Comparison of ENCODE assay signal across 1 cellular context in the genomic region with DNA sequence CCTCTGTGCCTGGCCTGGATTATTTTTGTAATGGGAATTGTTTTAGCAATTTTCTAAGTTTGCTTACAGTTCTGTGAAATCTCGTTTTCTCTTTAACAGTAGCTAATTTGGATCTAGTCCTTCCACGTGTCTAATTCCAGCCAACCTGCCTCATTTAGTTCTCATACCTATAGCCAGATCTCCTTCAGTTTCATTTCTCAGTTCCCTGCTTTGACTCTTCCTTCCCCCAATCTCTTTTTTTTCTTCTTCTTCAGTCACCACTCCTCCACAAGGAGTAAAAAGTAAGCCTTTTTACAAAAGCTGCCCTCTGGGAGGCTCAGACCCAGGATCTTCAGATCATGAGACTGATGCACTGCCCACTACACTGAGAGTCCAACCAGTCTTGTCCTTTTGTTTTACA.
TF ChIP-seq lines count a peak whose summit lies in the region.

No MANE protein-coding gene starts in this region.

TF ChIP-seq in GM12878, 131 proteins besides CTCF, POLR2A, EP300 and RAD21:
- TF ChIP-seq HDGF (IDR thresholded peaks at IDR 0.05) (no peak), IRF4 (IDR thresholded peaks at IDR 0.05; ENCODE audit: low read depth, low read length) (no peak), MYC (IDR thresholded peaks at IDR 0.05; ENCODE audit: insufficient read depth, insufficient read length, insufficient replicate concordance, low read length, severe bottlenecking) (no peak), SMAD5 (IDR thresholded peaks at IDR 0.05; ENCODE audit: low read depth) (no peak; the same call in 1 of the 2 replicates), IKZF2 (IDR thresholded peaks at IDR 0.05) (peak in 1 of 2 experiments; percentile 27; a peak in 2 of 4 replicates), NR2C2 (IDR thresholded peaks at IDR 0.05; ENCODE audit: borderline replicate concordance, control insufficient read depth, insufficient read length, low read depth) (no peak), ZSCAN29 (IDR thresholded peaks at IDR 0.05) (no peak), ZNF217 (IDR thresholded peaks at IDR 0.05) (no peak), ZNF384 (IDR thresholded peaks at IDR 0.05; ENCODE audit: borderline replicate concordance, low read depth, low read length) (0 out of 2 replicates have a peak, but pooled peaks have one; percentile 11), RAD51 (IDR thresholded peaks at IDR 0.05) (peak; percentile 45; the same call in 1 of the 2 replicates), BMI1 (IDR thresholded peaks at IDR 0.05; ENCODE audit: borderline replicate concordance) (no peak), BCL3 (IDR thresholded peaks at IDR 0.05; ENCODE audit: borderline replicate concordance, insufficient read depth, low read depth, low read length, poor library complexity, severe bottlenecking) (peak; percentile 11), TARDBP (IDR thresholded peaks at IDR 0.05; ENCODE audit: borderline replicate concordance) (no peak), MXI1 (IDR thresholded peaks at IDR 0.05; ENCODE audit: low read depth, low read length) (peak; percentile 32; the same call in 1 of the 2 replicates), YBX1 (IDR thresholded peaks at IDR 0.05) (no peak), YY1 (IDR thresholded peaks at IDR 0.05; ENCODE audit: low read depth, low read length) (no peak), CHD2 (IDR thresholded peaks at IDR 0.05; ENCODE audit: borderline replicate concordance, low read depth, low read length) (no peak), TAF1 (IDR thresholded peaks at IDR 0.05; ENCODE audit: borderline replicate concordance, low read depth, low read length) (no peak), FOXM1 (IDR thresholded peaks at IDR 0.05; ENCODE audit: low read depth, low read length) (peak; percentile 38; the same call in 1 of the 2 replicates), SREBF2 (IDR thresholded peaks at IDR 0.05; ENCODE audit: low read length) (no peak), EED (IDR thresholded peaks at IDR 0.05; ENCODE audit: low read depth) (no peak), NR2C1 (IDR thresholded peaks at IDR 0.05) (no peak), SUPT20H (IDR thresholded peaks at IDR 0.05; ENCODE audit: borderline replicate concordance, control insufficient read depth, low read depth, low read length) (no peak), SPI1 (IDR thresholded peaks at IDR 0.05; ENCODE audit: borderline replicate concordance, insufficient read depth, low read depth, low read length) (peak; percentile 79), HSF1 (IDR thresholded peaks at IDR 0.05; ENCODE audit: low read depth, low read length) (no peak), NFIC (IDR thresholded peaks at IDR 0.05; ENCODE audit: low read depth, low read length) (no peak), RFX5 (IDR thresholded peaks at IDR 0.05; ENCODE audit: low read depth, low read length) (no peak), BCLAF1 (IDR thresholded peaks at IDR 0.05) (no peak), TCF3 (IDR thresholded peaks at IDR 0.05; ENCODE audit: borderline replicate concordance, insufficient read depth, low read depth, low read length) (no peak)
- TF ChIP-seq, protein P1, sequence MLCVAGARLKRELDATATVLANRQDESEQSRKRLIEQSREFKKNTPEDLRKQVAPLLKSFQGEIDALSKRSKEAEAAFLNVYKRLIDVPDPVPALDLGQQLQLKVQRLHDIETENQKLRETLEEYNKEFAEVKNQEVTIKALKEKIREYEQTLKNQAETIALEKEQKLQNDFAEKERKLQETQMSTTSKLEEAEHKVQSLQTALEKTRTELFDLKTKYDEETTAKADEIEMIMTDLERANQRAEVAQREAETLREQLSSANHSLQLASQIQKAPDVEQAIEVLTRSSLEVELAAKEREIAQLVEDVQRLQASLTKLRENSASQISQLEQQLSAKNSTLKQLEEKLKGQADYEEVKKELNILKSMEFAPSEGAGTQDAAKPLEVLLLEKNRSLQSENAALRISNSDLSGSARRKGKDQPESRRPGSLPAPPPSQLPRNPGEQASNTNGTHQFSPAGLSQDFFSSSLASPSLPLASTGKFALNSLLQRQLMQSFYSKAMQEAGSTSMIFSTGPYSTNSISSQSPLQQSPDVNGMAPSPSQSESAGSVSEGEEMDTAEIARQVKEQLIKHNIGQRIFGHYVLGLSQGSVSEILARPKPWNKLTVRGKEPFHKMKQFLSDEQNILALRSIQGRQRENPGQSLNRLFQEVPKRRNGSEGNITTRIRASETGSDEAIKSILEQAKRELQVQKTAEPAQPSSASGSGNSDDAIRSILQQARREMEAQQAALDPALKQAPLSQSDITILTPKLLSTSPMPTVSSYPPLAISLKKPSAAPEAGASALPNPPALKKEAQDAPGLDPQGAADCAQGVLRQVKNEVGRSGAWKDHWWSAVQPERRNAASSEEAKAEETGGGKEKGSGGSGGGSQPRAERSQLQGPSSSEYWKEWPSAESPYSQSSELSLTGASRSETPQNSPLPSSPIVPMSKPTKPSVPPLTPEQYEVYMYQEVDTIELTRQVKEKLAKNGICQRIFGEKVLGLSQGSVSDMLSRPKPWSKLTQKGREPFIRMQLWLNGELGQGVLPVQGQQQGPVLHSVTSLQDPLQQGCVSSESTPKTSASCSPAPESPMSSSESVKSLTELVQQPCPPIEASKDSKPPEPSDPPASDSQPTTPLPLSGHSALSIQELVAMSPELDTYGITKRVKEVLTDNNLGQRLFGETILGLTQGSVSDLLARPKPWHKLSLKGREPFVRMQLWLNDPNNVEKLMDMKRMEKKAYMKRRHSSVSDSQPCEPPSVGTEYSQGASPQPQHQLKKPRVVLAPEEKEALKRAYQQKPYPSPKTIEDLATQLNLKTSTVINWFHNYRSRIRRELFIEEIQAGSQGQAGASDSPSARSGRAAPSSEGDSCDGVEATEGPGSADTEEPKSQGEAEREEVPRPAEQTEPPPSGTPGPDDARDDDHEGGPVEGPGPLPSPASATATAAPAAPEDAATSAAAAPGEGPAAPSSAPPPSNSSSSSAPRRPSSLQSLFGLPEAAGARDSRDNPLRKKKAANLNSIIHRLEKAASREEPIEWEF (IDR thresholded peaks at IDR 0.05; ENCODE audit: insufficient replicate concordance, low read depth, low read length) = no peak
